12 cellular contexts compared by ENCODE assay signal in genomic region chr15:81163961-81164800, GRCh38. TPM values are rescaled to one million over a fixed set of nuclear protein-coding genes. Genes with fewer than 3 reads are reported as not detected.
DNase-seq lines count a peak whose midpoint lies in the region; TF ChIP-seq lines count a peak whose summit lies in the region.
"Had no signal": no experiment of that assay in that cellular context is flagged by ENCODE, and none has a peak within 500 bp of the region (broad histone marks: within the 10 kb centered on the region; RNA-seq: fewer than 3 reads in every experiment).

No MANE protein-coding gene starts in this region.

- H3K27me3 Mint-ChIP-seq in Calu3 (ENCODE audit: unreplicated experiment) (peaks cover 29% of the 10 kb centered on the region), immature natural killer cell (ENCODE audit: low read depth in 3 of 3) (peaks cover 1 to 9% (median 6%) of the 10 kb centered on the region in 3 donors), mesothelial cell of epicardium (ENCODE audit: low read depth) (peaks cover 19% of the 10 kb centered on the region)

- WGBS in mesenchymal stem cell = 73% methylated on average over 2 of the region's 3 CpGs

- no peak overlapping the region for H2BK12ac ChIP-seq in mesenchymal stem cell (ENCODE audit: low read length in 2 of 2)

- no peak overlapping the region for H4K91ac ChIP-seq in mesenchymal stem cell (ENCODE audit: low read length)

- H3K4ac ChIP-seq in mesenchymal stem cell (ENCODE audit: low read depth in 1 of 2, low read length in 2 of 2) = no peak overlapping the region

- CTCF ChIA-PET in Calu3 (lab: Charles Lee) = interaction anchor here (0.7 to 2.1 kb wide), 3 partner anchors 10 to 507 kb away, joined by 3 to 14 read pairs (median 5); no protein-coding TSS in a partner anchor

- DNase-seq in Calu3 (peak; percentile 20), NCI-H226 (peak; percentile 48), choroid plexus epithelial cell (ENCODE audit: low read depth) (peak; percentile 93), mesenchymal stem cell (peak; percentile 12), BE2C (no peak), midbrain (lab: John Stamatoyannopoulos, UW) (no peak), immature natural killer cell (no peak), mesothelial cell of epicardium (ENCODE audit: low spot score in 2 of 2, unreplicated experiment in 2 of 2) (no peak)
- DNase-seq: MV-4-11, NCI-H774, substantia nigra had no signal

- H2BK5ac ChIP-seq in mesenchymal stem cell (ENCODE audit: low read depth, low read length, poor library complexity, severe bottlenecking) = no peak overlapping the region

- H3K36me3 ChIP-seq in mesenchymal stem cell (ENCODE audit: control insufficient read depth in 1 of 2, insufficient read depth in 2 of 2, low read depth in 1 of 2, low read length in 2 of 2) (no peaks in the 10 kb centered on the region), BE2C (no peaks in the 10 kb centered on the region)

- no peak overlapping the region for H3K14ac ChIP-seq in mesenchymal stem cell (ENCODE audit: low read length in 2 of 2)

- H3K4me1 Mint-ChIP-seq in Calu3 (ENCODE audit: low read depth, unreplicated experiment) = no peaks in the 10 kb centered on the region
- H3K4me1 Mint-ChIP-seq in immature natural killer cell = peaks cover 14 to 21% of the 10 kb centered on the region in 2 donors
- peaks cover 27% of the 10 kb centered on the region for H3K4me1 Mint-ChIP-seq in mesothelial cell of epicardium
- H3K4me1 Mint-ChIP-seq: neural crest cell had no signal

- H3K4me3 ChIP-seq in choroid plexus epithelial cell (ENCODE audit: low read depth, low read length) = no peak overlapping the region
- H3K4me3 ChIP-seq in mesenchymal stem cell (ENCODE audit: insufficient read depth in 1 of 2, low read depth in 1 of 2, low read length in 2 of 2) = peak overlapping the region in 1 of 2 experiments; percentile 15
- no peak overlapping the region for H3K4me3 ChIP-seq in BE2C (ENCODE audit: low read depth, low read length)

- no TSS peak for BruUV-seq in Calu3 (replicated peaks; lab: Mats Ljungman, UMichigan)

- H3K36me3 Mint-ChIP-seq in Calu3 (ENCODE audit: insufficient read depth, unreplicated experiment) (no peaks in the 10 kb centered on the region), immature natural killer cell (no peaks in the 10 kb centered on the region), mesothelial cell of epicardium (no peaks in the 10 kb centered on the region)

- H3K4me2 ChIP-seq in mesenchymal stem cell (ENCODE audit: low read length, poor library complexity, severe bottlenecking) = no peak overlapping the region

- H3K9ac ChIP-seq in mesenchymal stem cell (ENCODE audit: low read length) = peak overlapping the region; percentile 1

- H3K27me3 ChIP-seq in mesenchymal stem cell (ENCODE audit: control insufficient read depth in 1 of 2, insufficient read depth in 1 of 2, low read length in 2 of 2) (no peaks in the 10 kb centered on the region), BE2C (no peaks in the 10 kb centered on the region)

- H2BK15ac ChIP-seq in mesenchymal stem cell (ENCODE audit: low read depth, poor library complexity, severe bottlenecking) = no peak overlapping the region

- no peak overlapping the region for H4K8ac ChIP-seq in mesenchymal stem cell (ENCODE audit: low read length)

- no peaks in the 10 kb centered on the region for H3K79me1 ChIP-seq in mesenchymal stem cell (replicated peaks; ENCODE audit: low read length, poor library complexity, severe bottlenecking)

- no peak overlapping the region for H2BK120ac ChIP-seq in mesenchymal stem cell (ENCODE audit: low read depth, low read length)

- no peaks in the 10 kb centered on the region for H3K9me3 ChIP-seq in mesenchymal stem cell (ENCODE audit: control insufficient read depth, low read length)
- H3K9me3 ChIP-seq in BE2C = no peaks in the 10 kb centered on the region

- no peak overlapping the region for H3K4me3 Mint-ChIP-seq in Calu3 (ENCODE audit: low read depth, unreplicated experiment)
- no peak overlapping the region for H3K4me3 Mint-ChIP-seq in immature natural killer cell
- H3K4me3 Mint-ChIP-seq in mesothelial cell of epicardium = no peak overlapping the region
- H3K4me3 Mint-ChIP-seq: neural crest cell had no signal

- H3K4me1 ChIP-seq in mesenchymal stem cell (ENCODE audit: control insufficient read depth, insufficient read depth, low read depth, low read length) (peaks cover 5% of the 10 kb centered on the region), BE2C (no peaks in the 10 kb centered on the region)

- H3K27ac ChIP-seq in mesenchymal stem cell (ENCODE audit: low read length, poor library complexity, severe bottlenecking) = no peak overlapping the region

- H3K9me3 Mint-ChIP-seq in Calu3 (ENCODE audit: low read depth, unreplicated experiment) (peaks cover 3% of the 10 kb centered on the region), immature natural killer cell (no peaks in the 10 kb centered on the region), mesothelial cell of epicardium (no peaks in the 10 kb centered on the region)

- H3K27ac Mint-ChIP-seq in Calu3 (ENCODE audit: unreplicated experiment) = no peak overlapping the region
- H3K27ac Mint-ChIP-seq in immature natural killer cell = peak overlapping the region in 1 of 6 donors; percentile 11
- no peak overlapping the region for H3K27ac Mint-ChIP-seq in mesothelial cell of epicardium

- intact Hi-C loops in Calu3 (cut with micrococcal nuclease; ENCODE audit: unreplicated experiment) = loop anchor here (2.0 kb wide), 1 partner anchor 57 kb away; no protein-coding TSS in a partner anchor

- TF ChIP-seq CTCF in Calu3 (IDR thresholded peaks at IDR 0.05; ENCODE audit: unreplicated experiment) (no peak), choroid plexus epithelial cell (conservative IDR thresholded peaks at IDR 0.05; ENCODE audit: low read depth, low read length) (peak; percentile 49), BE2C (IDR thresholded peaks at IDR 0.05; ENCODE audit: low read depth, low read length) (no peak), mesothelial cell of epicardium (IDR thresholded peaks at IDR 0.05; ENCODE audit: unreplicated experiment) (no peak)

- no peak overlapping the region for H3K23ac ChIP-seq in mesenchymal stem cell (ENCODE audit: low read length in 2 of 2)

- H2AK5ac ChIP-seq in mesenchymal stem cell (ENCODE audit: low read length, severe bottlenecking) = no peak overlapping the region

- no peak overlapping the region for H3K18ac ChIP-seq in mesenchymal stem cell (ENCODE audit: low read depth in 1 of 2, low read length in 2 of 2)

- no peak overlapping the region for H2AFZ ChIP-seq in mesenchymal stem cell (ENCODE audit: low read depth, low read length)

RNA-seq across cellular contexts. Expression of gene CFAP161, which starts 30.1 kb away (rescaled TPM):
- not detected in 2 replicates for total RNA-seq in Calu3 (2022)
- polyA plus RNA-seq in mesenchymal stem cell (2013, experiment 1 of 2) = not detected
- not detected for polyA plus RNA-seq in mesenchymal stem cell (2013, experiment 2 of 2)
- polyA plus RNA-seq in BE2C (2012; ENCODE audit: insufficient read depth, insufficient read length, low read depth) = not detected
- under 1 TPM in 1 of 3 donors, not detected in 2; 0.83 TPM for polyA plus RNA-seq in immature natural killer cell
- not detected in 3 replicates for total RNA-seq in mesothelial cell of epicardium
- total RNA-seq: neural crest cell had no signal

RNA-seq across cellular contexts. Expression of gene IL16, which starts 32.5 kb away (rescaled TPM):
- not detected in 2 replicates for total RNA-seq in Calu3 (2022)
- polyA plus RNA-seq in mesenchymal stem cell (2013, experiment 1 of 2) = 0.01 TPM
- polyA plus RNA-seq in mesenchymal stem cell (2013, experiment 2 of 2) = not detected
- polyA plus RNA-seq in BE2C (2012; ENCODE audit: insufficient read depth, insufficient read length, low read depth) = 1.9 TPM
- polyA plus RNA-seq in immature natural killer cell = 100 to 1,000 TPM; 147 to 301 (median 155) TPM
- 0.27 to 0.35 TPM (median 0.34 TPM) in 3 replicates for total RNA-seq in mesothelial cell of epicardium

Comparison
In these comparisons a context has a peak if more than half of its experiments do, and no peak if none do; other contexts are left out.
1. DNase-seq: peak in Calu3 (single experiment), NCI-H226 (single experiment), choroid plexus epithelial cell (single experiment) and mesenchymal stem cell (single experiment); none in BE2C (single experiment), midbrain (single experiment), immature natural killer cell (0 of 3) and mesothelial cell of epicardium (0 of 2).